27 cellular contexts compared by ENCODE assay signal in the genomic region with DNA sequence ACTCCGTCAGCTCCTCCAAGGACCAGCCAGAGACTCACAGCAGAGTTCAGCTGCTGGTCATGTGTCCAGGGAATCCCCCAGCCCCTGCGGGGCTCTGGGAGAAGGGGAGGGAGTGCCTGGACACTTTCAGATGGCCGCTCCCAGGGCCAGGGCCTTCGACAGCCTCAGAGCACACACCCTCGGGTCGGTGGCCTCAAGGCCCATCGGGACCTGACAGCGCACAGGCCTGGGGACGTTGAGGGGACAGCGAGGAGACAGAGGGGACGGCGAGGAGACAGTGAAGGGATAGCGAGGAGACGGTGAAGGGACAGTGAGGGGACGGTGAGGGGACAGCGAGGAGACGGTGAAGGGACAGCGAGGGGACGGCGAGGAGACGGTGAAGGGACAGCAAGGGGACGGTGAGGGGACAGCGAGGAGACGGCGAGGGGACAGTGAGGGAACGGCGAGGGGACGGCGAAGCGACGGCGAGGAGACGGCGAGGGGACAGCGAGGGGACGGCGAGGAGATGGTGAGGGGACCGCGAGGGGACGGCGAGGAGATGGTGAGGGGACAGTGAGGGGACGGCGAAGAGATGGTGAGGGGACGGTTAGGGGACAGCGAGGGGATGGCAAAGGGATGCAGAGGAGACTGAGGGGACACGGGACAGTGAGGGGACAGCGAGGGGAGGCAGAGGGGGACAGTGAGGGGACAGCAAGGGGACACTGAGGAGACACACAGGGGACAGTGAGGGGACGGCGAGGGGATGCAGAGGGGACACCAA. TPM values are rescaled to one million over a fixed set of nuclear protein-coding genes. Genes with fewer than 3 reads are reported as not detected.
A peak's percentile ranks its signal among the peaks of the same experiment; 100 is the strongest.
DNase-seq lines count a peak whose midpoint lies in the region; ATAC-seq, FAIRE-seq and TF ChIP-seq lines count a peak whose summit lies in the region.
"Had no signal": no experiment of that assay in that cellular context is flagged by ENCODE, and none has a peak within 500 bp of the region (broad histone marks: within the 10 kb centered on the region; RNA-seq: fewer than 3 reads in every experiment).

No MANE protein-coding gene starts in this region.

- FAIRE-seq in GM12878 (lab: Jason Lieb, UNC): no peak
- FAIRE-seq in urothelium cell line (lab: Jason Lieb, UNC): peak; percentile 79
- FAIRE-seq: GM19239, H54, K562 had no signal

- H3K36me3 ChIP-seq in GM12878 (ENCODE audit: control insufficient read depth in 2 of 2, insufficient read depth in 2 of 2, low read length in 1 of 2): no peaks in the 10 kb centered on the region; a peak in 1 of 4 replicates
- H3K36me3 ChIP-seq: BE2C had no signal

- RAD21 ChIA-PET in GM12878 (lab: Charles Lee; ENCODE audit: unreplicated experiment): no interaction called here

- no peaks in the 10 kb centered on the region for H3K79me2 ChIP-seq in GM12878 (ENCODE audit: control insufficient read depth, insufficient read depth, low read length)

- SMC1A ChIA-PET in GM12878 (lab: Charles Lee; ENCODE audit: uncharacterized antibody, unreplicated experiment): no interaction called here

- H3K4me1 Mint-ChIP-seq in natural killer cell treated with Interleukin-12 subunit alpha and Interleukin-12 subunit beta and Interleukin-15 and Interleukin-18, amount 100 ng/mL, for 72 hours (ENCODE audit: low read depth in 2 of 2): no peaks in the 10 kb centered on the region
- H3K4me1 Mint-ChIP-seq in natural killer cell: no peaks in the 10 kb centered on the region
- H3K4me1 Mint-ChIP-seq in nephron progenitor cell: peaks cover 27% of the 10 kb centered on the region
- H3K4me1 Mint-ChIP-seq: CD14-positive monocyte; CD8-positive, alpha-beta memory T cell had no signal

- intact Hi-C loops in natural killer cell (cut with micrococcal nuclease): no loop called here
- intact Hi-C loops in GM12878 (cut with micrococcal nuclease; ENCODE audit: unreplicated experiment): no loop called here

- no peak overlapping the region for H3K4me3 Mint-ChIP-seq in natural killer cell treated with Interleukin-12 subunit alpha and Interleukin-12 subunit beta and Interleukin-15 and Interleukin-18, amount 100 ng/mL, for 72 hours
- H3K4me3 Mint-ChIP-seq in natural killer cell (no peak overlapping the region), nephron progenitor cell (no peak overlapping the region)
- H3K4me3 Mint-ChIP-seq: CD14-positive monocyte; CD8-positive, alpha-beta memory T cell had no signal

- POLR2A ChIA-PET in GM12878 (lab: Charles Lee): no interaction called here

- no peak for TF ChIP-seq RAD21 in GM12878 (IDR thresholded peaks at IDR 0.05; ENCODE audit: insufficient read depth, low read depth, low read length)

- no peak overlapping the region for H3K27ac ChIP-seq in GM12878 (ENCODE audit: control insufficient read depth, insufficient read depth)
- H3K27ac ChIP-seq: HL-60, SJSA1 had no signal

- in situ Hi-C loops in GM12878 (cut with MboI): no loop called here

- H3K9me3 ChIP-seq in GM12878 (replicated peaks; ENCODE audit: control insufficient read depth, insufficient read depth, low read length): no peaks in the 10 kb centered on the region
- H3K9me3 ChIP-seq: BE2C had no signal

- no peaks in the 10 kb centered on the region for H3K27me3 Mint-ChIP-seq in natural killer cell treated with Interleukin-12 subunit alpha and Interleukin-12 subunit beta and Interleukin-15 and Interleukin-18, amount 100 ng/mL, for 72 hours
- no peaks in the 10 kb centered on the region for H3K27me3 Mint-ChIP-seq in natural killer cell (ENCODE audit: low read depth in 2 of 2)
- no peaks in the 10 kb centered on the region for H3K27me3 Mint-ChIP-seq in nephron progenitor cell (ENCODE audit: low read depth, poor library complexity)
- H3K27me3 Mint-ChIP-seq: CD8-positive, alpha-beta memory T cell had no signal

- CTCF ChIA-PET in GM12878 (lab: Yijun Ruan, JAX): no interaction called here

- ATAC-seq in natural killer cell treated with Interleukin-12 subunit alpha and Interleukin-12 subunit beta and Interleukin-15 and Interleukin-18, amount 100 ng/mL, for 72 hours: no peak
- ATAC-seq in natural killer cell (no peak), GM12878 (no peak)
- ATAC-seq: K562, PC-3 had no signal

- no peak overlapping the region for H3K4me2 ChIP-seq in GM12878 (ENCODE audit: control insufficient read depth, insufficient read depth)

- no peak overlapping the region for H3K27ac Mint-ChIP-seq in natural killer cell treated with Interleukin-12 subunit alpha and Interleukin-12 subunit beta and Interleukin-15 and Interleukin-18, amount 100 ng/mL, for 72 hours
- H3K27ac Mint-ChIP-seq in natural killer cell (no peak overlapping the region), nephron progenitor cell (peak overlapping the region; percentile 25)
- H3K27ac Mint-ChIP-seq: CD8-positive, alpha-beta memory T cell had no signal

- no TSS peak for BruUV-seq in GM12878 (replicated peaks; lab: Mats Ljungman, UMichigan)

- H3K9me3 Mint-ChIP-seq in natural killer cell treated with Interleukin-12 subunit alpha and Interleukin-12 subunit beta and Interleukin-15 and Interleukin-18, amount 100 ng/mL, for 72 hours: no peaks in the 10 kb centered on the region
- H3K9me3 Mint-ChIP-seq in natural killer cell (no peaks in the 10 kb centered on the region), nephron progenitor cell (no peaks in the 10 kb centered on the region)
- H3K9me3 Mint-ChIP-seq: CD14-positive monocyte; CD8-positive, alpha-beta memory T cell had no signal

- H4K20me1 ChIP-seq in GM12878 (ENCODE audit: control insufficient read depth, insufficient read depth): no peaks in the 10 kb centered on the region

- no peaks in the 10 kb centered on the region for H3K4me1 ChIP-seq in GM12878 (ENCODE audit: control insufficient read depth, insufficient read depth, low read length)
- H3K4me1 ChIP-seq: BE2C, SJSA1 had no signal

- TF ChIP-seq CTCF in natural killer cell (IDR thresholded peaks at IDR 0.05): no peak
- no peak for TF ChIP-seq CTCF in GM12878 (IDR thresholded peaks at IDR 0.05 in 2 of 3, conservative IDR thresholded peaks at IDR 0.05 in 1 of 3; ENCODE audit: control insufficient read depth in 2 of 3, extremely low read depth in 1 of 3, insufficient read depth in 1 of 3, low read depth in 3 of 3, low read length in 3 of 3)
- no peak for TF ChIP-seq CTCF in nephron progenitor cell (IDR thresholded peaks at IDR 0.05)

- H3K4me3 ChIP-seq in GM12878: no peak overlapping the region
- H3K4me3 ChIP-seq: K562, SJSA1 had no signal

- no peak overlapping the region for H2AFZ ChIP-seq in GM12878 (ENCODE audit: control insufficient read depth, low read depth, low read length)

- WGBS in GM12878 (ENCODE audit: insufficient coverage, insufficient replicate concordance, low lambda C conversion rate, missing lambda C conversion rate): 77% methylated on average over 30 of the region's 49 CpGs

- H3K27me3 ChIP-seq in GM12878 (replicated peaks in 1 of 2; ENCODE audit: control insufficient read depth in 2 of 2, insufficient read depth in 2 of 2, low read length in 1 of 2): no peaks in the 10 kb centered on the region
- H3K27me3 ChIP-seq: BE2C, SJSA1 had no signal

- no peak for TF ChIP-seq POLR2A in GM12878 (IDR thresholded peaks at IDR 0.05; ENCODE audit: low read depth, low read length)

- no peak for TF ChIP-seq EP300 in GM12878 (IDR thresholded peaks at IDR 0.05; ENCODE audit: borderline replicate concordance in 1 of 2, control insufficient read depth in 1 of 2, low read depth in 2 of 2, low read length in 2 of 2)

- no peak overlapping the region for H3K9ac ChIP-seq in GM12878 (ENCODE audit: control insufficient read depth, insufficient read depth, low read length)

- peak; percentile 56 for DNase-seq in natural killer cell treated with Interleukin-12 subunit alpha and Interleukin-12 subunit beta and Interleukin-15 and Interleukin-18, amount 100 ng/mL, for 72 hours (ENCODE audit: low spot score)
- DNase-seq in natural killer cell (no peak), GM12878 (ENCODE audit: low read depth, low spot score) (no peak), nephron progenitor cell (no peak), urothelium cell line (ENCODE audit: low spot score) (no peak), Ammon's horn (ENCODE audit: low spot score) (no peak), NCI-H2171 (lab: John Stamatoyannopoulos, UW) (no peak), NCI-H226 (no peak)
- DNase-seq: BE2C; CD8-positive, alpha-beta memory T cell; DMS153; DND-41; Kasumi-1; NCI-H1105; NCI-H1436 treated with DMSO at 0.1 percent for 48 hours; NCI-H187 treated with DMSO at 0.1 percent for 48 hours; NCI-H446; NCI-H524 treated with DMSO at 0.1 percent for 48 hours; NCI-H774; NK-92 treated with Interleukin-12 subunit alpha and Interleukin-12 subunit beta, amount 100 ng/mL, for 24 hours; PC-3 had no signal

- H3K36me3 Mint-ChIP-seq in natural killer cell treated with Interleukin-12 subunit alpha and Interleukin-12 subunit beta and Interleukin-15 and Interleukin-18, amount 100 ng/mL, for 72 hours: no peaks in the 10 kb centered on the region
- H3K36me3 Mint-ChIP-seq in natural killer cell (no peaks in the 10 kb centered on the region), nephron progenitor cell (ENCODE audit: low read depth) (peaks cover 5% of the 10 kb centered on the region)

RNA-seq across cellular contexts. Expression of gene SLC12A7, which starts 47.3 kb away (rescaled TPM):
- 10 to 100 TPM; 13.5 to 21.9 TPM for total RNA-seq in natural killer cell treated with Interleukin-12 subunit alpha and Interleukin-12 subunit beta and Interleukin-15 and Interleukin-18, amount 100 ng/mL, for 72 hours
- total RNA-seq in natural killer cell: 10 to 100 TPM; 53.2 to 92.5 (median 81.3) TPM
- total RNA-seq in GM12878 (2013; cell fraction: nucleolus; rRNA removed): 70.0 and 82.8 TPM in 2 replicates
- total RNA-seq in GM12878 (2014; rRNA removed): 3.5 and 5.0 TPM in 2 replicates
- total RNA-seq in GM12878 (2014; rRNA removed; fragmentation: Illumina TruSeq; extraction: Trizol): 2.1 and 3.0 TPM in 2 replicates
- 10.0 and 11.5 TPM in 2 replicates for total RNA-seq in GM12878 (2021)
- polyA plus RNA-seq in GM12878 (2011; ENCODE audit: low read depth): 1.6 TPM
- polyA plus RNA-seq in GM12878 (2011; rRNA removed): 1.5 and 2.8 TPM in 2 replicates
- 3.4 TPM in 2 replicates for polyA plus RNA-seq in GM12878 (2011; cell fraction: cytosol; rRNA removed)
- 38.8 and 41.9 TPM in 2 replicates for polyA plus RNA-seq in GM12878 (2011; cell fraction: nucleus; rRNA removed)
- 4.5 and 4.6 TPM in 2 replicates for polyA plus RNA-seq in GM12878 (2012)
- polyA plus RNA-seq in GM12878 (2014; fragmentation: Illumina TruSeq; extraction: Trizol): 0.78 and 2.9 TPM in 2 replicates
- under 1 TPM; 0.10 to 0.29 TPM for polyA plus RNA-seq in GM12878 (2014; fragmentation: Nextera tagmentation; extraction: Ambion mirVana)
- 5.0 and 7.4 TPM in 2 replicates for polyA plus RNA-seq in GM12878 (2014; rRNA removed)
- polyA plus RNA-seq in GM12878 (2016; fragmentation: Nextera tagmentation; extraction: Ambion mirVana): 1 to 10 TPM; 2.3 to 3.2 TPM
- 3.1 and 6.2 TPM in 2 replicates for polyA minus RNA-seq in GM12878 (2011; rRNA and poly(A)+ RNA removed)
- 4.4 and 4.9 TPM in 2 replicates for polyA minus RNA-seq in GM12878 (2011; cell fraction: cytosol; rRNA and poly(A)+ RNA removed)
- polyA minus RNA-seq in GM12878 (2011; cell fraction: nucleus; rRNA and poly(A)+ RNA removed): 9.4 and 11.5 TPM in 2 replicates

RNA-seq across cellular contexts. Expression of gene NKD2, which starts 56.0 kb away (rescaled TPM):
- under 1 TPM in 1 of 2 donors, not detected in 1; 0.53 TPM for total RNA-seq in natural killer cell treated with Interleukin-12 subunit alpha and Interleukin-12 subunit beta and Interleukin-15 and Interleukin-18, amount 100 ng/mL, for 72 hours
- total RNA-seq in natural killer cell (not detected), GM12878 (2014; rRNA removed) (not detected in 2 replicates), GM12878 (2014; rRNA removed; fragmentation: Illumina TruSeq; extraction: Trizol) (not detected in 2 replicates), GM12878 (2021) (0.13 and 0.26 TPM in 2 replicates)
- 0.54 and 1.0 TPM in 2 replicates for total RNA-seq in GM12878 (2013; cell fraction: nucleolus; rRNA removed)
- polyA plus RNA-seq in GM12878 (2011; ENCODE audit: low read depth): 0.18 TPM
- polyA plus RNA-seq in GM12878 (2011; rRNA removed) (not detected in 2 replicates), GM12878 (2014; fragmentation: Illumina TruSeq; extraction: Trizol) (not detected in 2 replicates), GM12878 (2014; fragmentation: Nextera tagmentation; extraction: Ambion mirVana) (not detected), GM12878 (2014; rRNA removed) (0.13 TPM in 1 of 2 replicates, not detected in the other), GM12878 (2016; fragmentation: Nextera tagmentation; extraction: Ambion mirVana) (under 1 TPM; 0.20 to 0.83 TPM)
- not detected in 2 replicates for polyA plus RNA-seq in GM12878 (2011; cell fraction: cytosol; rRNA removed)
- polyA plus RNA-seq in GM12878 (2011; cell fraction: nucleus; rRNA removed): not detected in 2 replicates
- 0.67 and 0.89 TPM in 2 replicates for polyA plus RNA-seq in GM12878 (2012)
- not detected in 2 replicates for polyA minus RNA-seq in GM12878 (2011; rRNA and poly(A)+ RNA removed)
- polyA minus RNA-seq in GM12878 (2011; cell fraction: cytosol; rRNA and poly(A)+ RNA removed): not detected in 2 replicates
- not detected in 2 replicates for polyA minus RNA-seq in GM12878 (2011; cell fraction: nucleus; rRNA and poly(A)+ RNA removed)
- polyA plus RNA-seq: CD14-positive monocyte; CD8-positive, alpha-beta memory T cell had no signal
